Comparison of ENCODE assay signal across 3 cellular contexts in the genomic region with DNA sequence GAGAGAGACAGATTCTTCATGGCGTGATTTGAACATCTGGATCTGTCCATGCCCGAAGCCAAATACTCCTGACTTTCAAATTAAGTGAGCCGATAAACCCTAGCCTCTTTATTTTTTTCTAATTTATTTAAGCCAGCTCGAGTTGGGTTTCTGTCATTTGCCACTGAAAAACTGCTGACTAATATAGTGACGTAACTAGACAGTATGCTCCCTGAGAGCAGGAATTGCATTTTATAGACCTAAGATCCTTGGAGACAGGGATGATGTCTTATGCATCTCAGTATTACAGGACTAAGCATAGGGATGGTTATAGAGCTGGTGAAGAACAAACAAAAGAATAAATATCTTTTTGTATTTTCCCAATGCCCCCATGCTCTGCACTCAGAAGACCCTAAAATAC.
TF ChIP-seq lines count a peak whose summit lies in the region.

No MANE protein-coding gene starts in this region.

TF ChIP-seq in HepG2, 621 proteins besides CTCF, POLR2A, EP300 and RAD21:
- TF ChIP-seq MAFK (conservative IDR thresholded peaks at IDR 0.05 in 1 of 2, IDR thresholded peaks at IDR 0.05 in 1 of 2; ENCODE audit: low read length in 2 of 2), result peak; percentile 16 to 33; a peak in 2 of 4 replicates
- no peak for TF ChIP-seq POLR2AphosphoS2 (IDR thresholded peaks at IDR 0.05; ENCODE audit: low read depth, low read length)
- TF ChIP-seq CREB1 (IDR thresholded peaks at IDR 0.05), result peak; percentile 43; the same call in 1 of the 2 replicates
- no peak for TF ChIP-seq CREB1 (CRISPR knock-in tag; IDR thresholded peaks at IDR 0.05)
- TF ChIP-seq ATF7 (IDR thresholded peaks at IDR 0.05), result peak; percentile 66; the same call in 1 of the 2 replicates
- TF ChIP-seq ATF7 (CRISPR knock-in tag; IDR thresholded peaks at IDR 0.05), result no peak
TF ChIP-seq in HepG2: peak in this region for 3.

TF ChIP-seq in A549, 52 proteins besides CTCF, POLR2A, EP300 and RAD21:
- TF ChIP-seq MAFK (IDR thresholded peaks at IDR 0.05; ENCODE audit: partially characterized antibody), result peak; percentile 39
- TF ChIP-seq FOSB (CRISPR knock-in tag; IDR thresholded peaks at IDR 0.05), result no peak

TF ChIP-seq in K562, 482 proteins besides CTCF, POLR2A, EP300 and RAD21:
- TF ChIP-seq ARHGAP35 (IDR thresholded peaks at IDR 0.05; ENCODE audit: partially characterized antibody), result no peak
- no peak for TF ChIP-seq SAFB (IDR thresholded peaks at IDR 0.05; ENCODE audit: borderline replicate concordance, low read depth, low read length)
- TF ChIP-seq, protein P1, sequence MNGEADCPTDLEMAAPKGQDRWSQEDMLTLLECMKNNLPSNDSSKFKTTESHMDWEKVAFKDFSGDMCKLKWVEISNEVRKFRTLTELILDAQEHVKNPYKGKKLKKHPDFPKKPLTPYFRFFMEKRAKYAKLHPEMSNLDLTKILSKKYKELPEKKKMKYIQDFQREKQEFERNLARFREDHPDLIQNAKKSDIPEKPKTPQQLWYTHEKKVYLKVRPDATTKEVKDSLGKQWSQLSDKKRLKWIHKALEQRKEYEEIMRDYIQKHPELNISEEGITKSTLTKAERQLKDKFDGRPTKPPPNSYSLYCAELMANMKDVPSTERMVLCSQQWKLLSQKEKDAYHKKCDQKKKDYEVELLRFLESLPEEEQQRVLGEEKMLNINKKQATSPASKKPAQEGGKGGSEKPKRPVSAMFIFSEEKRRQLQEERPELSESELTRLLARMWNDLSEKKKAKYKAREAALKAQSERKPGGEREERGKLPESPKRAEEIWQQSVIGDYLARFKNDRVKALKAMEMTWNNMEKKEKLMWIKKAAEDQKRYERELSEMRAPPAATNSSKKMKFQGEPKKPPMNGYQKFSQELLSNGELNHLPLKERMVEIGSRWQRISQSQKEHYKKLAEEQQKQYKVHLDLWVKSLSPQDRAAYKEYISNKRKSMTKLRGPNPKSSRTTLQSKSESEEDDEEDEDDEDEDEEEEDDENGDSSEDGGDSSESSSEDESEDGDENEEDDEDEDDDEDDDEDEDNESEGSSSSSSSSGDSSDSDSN (IDR thresholded peaks at IDR 0.05; ENCODE audit: borderline replicate concordance in 1 of 2, low read depth in 2 of 2, low read length in 2 of 2), result no peak
- no peak for TF ChIP-seq MAZ (CRISPR knock-in tag; conservative IDR thresholded peaks at IDR 0.05 in 1 of 2, IDR thresholded peaks at IDR 0.05 in 1 of 2)
- no peak for TF ChIP-seq ZNF707 (CRISPR knock-in tag; conservative IDR thresholded peaks at IDR 0.05)
- TF ChIP-seq HNRNPUL1 (IDR thresholded peaks at IDR 0.05; ENCODE audit: low read length), result no peak
- TF ChIP-seq CBX3 (IDR thresholded peaks at IDR 0.05; ENCODE audit: borderline replicate concordance in 1 of 2, low read length in 2 of 2), result no peak
- TF ChIP-seq, protein P2, sequence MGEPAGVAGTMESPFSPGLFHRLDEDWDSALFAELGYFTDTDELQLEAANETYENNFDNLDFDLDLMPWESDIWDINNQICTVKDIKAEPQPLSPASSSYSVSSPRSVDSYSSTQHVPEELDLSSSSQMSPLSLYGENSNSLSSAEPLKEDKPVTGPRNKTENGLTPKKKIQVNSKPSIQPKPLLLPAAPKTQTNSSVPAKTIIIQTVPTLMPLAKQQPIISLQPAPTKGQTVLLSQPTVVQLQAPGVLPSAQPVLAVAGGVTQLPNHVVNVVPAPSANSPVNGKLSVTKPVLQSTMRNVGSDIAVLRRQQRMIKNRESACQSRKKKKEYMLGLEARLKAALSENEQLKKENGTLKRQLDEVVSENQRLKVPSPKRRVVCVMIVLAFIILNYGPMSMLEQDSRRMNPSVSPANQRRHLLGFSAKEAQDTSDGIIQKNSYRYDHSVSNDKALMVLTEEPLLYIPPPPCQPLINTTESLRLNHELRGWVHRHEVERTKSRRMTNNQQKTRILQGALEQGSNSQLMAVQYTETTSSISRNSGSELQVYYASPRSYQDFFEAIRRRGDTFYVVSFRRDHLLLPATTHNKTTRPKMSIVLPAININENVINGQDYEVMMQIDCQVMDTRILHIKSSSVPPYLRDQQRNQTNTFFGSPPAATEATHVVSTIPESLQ (CRISPR knock-in tag; IDR thresholded peaks at IDR 0.05), result no peak
- no peak for TF ChIP-seq ZSCAN29 (IDR thresholded peaks at IDR 0.05)
- TF ChIP-seq TRIM24 (IDR thresholded peaks at IDR 0.05), result peak in 1 of 2 experiments; percentile 53; a peak in 2 of 4 replicates
- TF ChIP-seq HNRNPH1 (optimal IDR thresholded peaks at IDR 0.05; ENCODE audit: low read depth, low read length), result no peak
- TF ChIP-seq ZNF316 (IDR thresholded peaks at IDR 0.05), result peak; percentile 83
- TF ChIP-seq BRF1 (IDR thresholded peaks at IDR 0.05; ENCODE audit: borderline replicate concordance, extremely low read depth, insufficient read length), result no peak
- TF ChIP-seq, protein P3, sequence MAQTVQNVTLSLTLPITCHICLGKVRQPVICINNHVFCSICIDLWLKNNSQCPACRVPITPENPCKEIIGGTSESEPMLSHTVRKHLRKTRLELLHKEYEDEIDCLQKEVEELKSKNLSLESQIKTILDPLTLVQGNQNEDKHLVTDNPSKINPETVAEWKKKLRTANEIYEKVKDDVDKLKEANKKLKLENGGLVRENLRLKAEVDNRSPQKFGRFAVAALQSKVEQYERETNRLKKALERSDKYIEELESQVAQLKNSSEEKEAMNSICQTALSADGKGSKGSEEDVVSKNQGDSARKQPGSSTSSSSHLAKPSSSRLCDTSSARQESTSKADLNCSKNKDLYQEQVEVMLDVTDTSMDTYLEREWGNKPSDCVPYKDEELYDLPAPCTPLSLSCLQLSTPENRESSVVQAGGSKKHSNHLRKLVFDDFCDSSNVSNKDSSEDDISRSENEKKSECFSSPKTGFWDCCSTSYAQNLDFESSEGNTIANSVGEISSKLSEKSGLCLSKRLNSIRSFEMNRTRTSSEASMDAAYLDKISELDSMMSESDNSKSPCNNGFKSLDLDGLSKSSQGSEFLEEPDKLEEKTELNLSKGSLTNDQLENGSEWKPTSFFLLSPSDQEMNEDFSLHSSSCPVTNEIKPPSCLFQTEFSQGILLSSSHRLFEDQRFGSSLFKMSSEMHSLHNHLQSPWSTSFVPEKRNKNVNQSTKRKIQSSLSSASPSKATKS (CRISPR knock-in tag; IDR thresholded peaks at IDR 0.05), result no peak
- TF ChIP-seq MAFF (IDR thresholded peaks at IDR 0.05; ENCODE audit: low read length), result peak; percentile 21; the same call in 1 of the 2 replicates
- TF ChIP-seq C11orf30 (IDR thresholded peaks at IDR 0.05; ENCODE audit: low read depth), result peak; percentile 46; the same call in 1 of the 2 replicates
- no peak for TF ChIP-seq ZNF780A (CRISPR knock-in tag; IDR thresholded peaks at IDR 0.05)
- no peak for TF ChIP-seq COPS2 (conservative IDR thresholded peaks at IDR 0.05)
- TF ChIP-seq KDM2B (CRISPR knock-in tag; IDR thresholded peaks at IDR 0.05), result no peak
- no peak for TF ChIP-seq PML (IDR thresholded peaks at IDR 0.05; ENCODE audit: low read length)
- no peak for TF ChIP-seq SREBF1 (IDR thresholded peaks at IDR 0.05; ENCODE audit: borderline replicate concordance, low read depth, low read length)
- TF ChIP-seq GABPB2 (CRISPR knock-in tag; conservative IDR thresholded peaks at IDR 0.05), result no peak
- TF ChIP-seq ZNF668 (CRISPR knock-in tag; IDR thresholded peaks at IDR 0.05), result no peak
- TF ChIP-seq, protein P4, sequence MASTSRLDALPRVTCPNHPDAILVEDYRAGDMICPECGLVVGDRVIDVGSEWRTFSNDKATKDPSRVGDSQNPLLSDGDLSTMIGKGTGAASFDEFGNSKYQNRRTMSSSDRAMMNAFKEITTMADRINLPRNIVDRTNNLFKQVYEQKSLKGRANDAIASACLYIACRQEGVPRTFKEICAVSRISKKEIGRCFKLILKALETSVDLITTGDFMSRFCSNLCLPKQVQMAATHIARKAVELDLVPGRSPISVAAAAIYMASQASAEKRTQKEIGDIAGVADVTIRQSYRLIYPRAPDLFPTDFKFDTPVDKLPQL (IDR thresholded peaks at IDR 0.05; ENCODE audit: extremely low read depth, insufficient read length), result no peak
- TF ChIP-seq LCOR (CRISPR knock-in tag; IDR thresholded peaks at IDR 0.05), result no peak
- TF ChIP-seq MAFG (tag; conservative IDR thresholded peaks at IDR 0.05), result peak; percentile 51
TF ChIP-seq in K562: peak in this region for 5.
